Comparison of ENCODE assay signal across 8 cellular contexts in genomic region chr10:73246322-73246782, GRCh38. TPM values are rescaled to one million over a fixed set of nuclear protein-coding genes. Genes with fewer than 3 reads are reported as not detected.
DNase-seq lines count a peak whose midpoint lies in the region; ATAC-seq and TF ChIP-seq lines count a peak whose summit lies in the region.

No MANE protein-coding gene starts in this region.

- H4K12ac ChIP-seq in trophoblast cell (ENCODE audit: low read depth, low read length) = peak overlapping the region; percentile 95

- H2BK12ac ChIP-seq in trophoblast cell (ENCODE audit: low read length) = no peak overlapping the region

- H4K91ac ChIP-seq in trophoblast cell (ENCODE audit: low read depth, low read length) = peak overlapping the region; percentile 87

- no peak overlapping the region for H3K18ac ChIP-seq in trophoblast cell (ENCODE audit: low read length)

- H3K4me2 ChIP-seq in trophoblast cell (ENCODE audit: low read length) = peak overlapping the region; percentile 51

- H3K4me3 ChIP-seq in GM12864 (ENCODE audit: low read depth, low read length) (peak overlapping the region; percentile 70), Peyer's patch (peak overlapping the region; percentile 66 to 90 (median 82)), esophagus muscularis mucosa (peak overlapping the region; percentile 76 to 90 (median 82)), trophoblast cell (ENCODE audit: low read depth, low read length) (peak overlapping the region; percentile 89)

- H3K36me3 ChIP-seq in Peyer's patch (peaks cover 0 to 51% (median 0%) of the 10 kb centered on the region in 3 donors), esophagus muscularis mucosa (peaks cover 21 to 59% (median 45%) of the 10 kb centered on the region in 4 donors), trophoblast cell (ENCODE audit: control insufficient read depth in 1 of 2, insufficient read depth in 2 of 2, low read length in 2 of 2) (peaks cover 12 to 26% of the 10 kb centered on the region in 2 experiments)

- no peak overlapping the region for H3K4ac ChIP-seq in trophoblast cell (ENCODE audit: low read depth, low read length)

- H3K27ac ChIP-seq in Peyer's patch (peak overlapping the region; percentile 82 to 93 (median 88)), esophagus muscularis mucosa (replicated peaks in 1 of 4) (peak overlapping the region; percentile 80 to 88 (median 84)), trophoblast cell (ENCODE audit: low read depth, low read length) (peak overlapping the region; percentile 97)

- H3K27me3 ChIP-seq in Peyer's patch = no peaks in the 10 kb centered on the region
- no peaks in the 10 kb centered on the region for H3K27me3 ChIP-seq in esophagus muscularis mucosa
- H3K27me3 ChIP-seq in trophoblast cell (ENCODE audit: insufficient read depth, low read length) = no peaks in the 10 kb centered on the region

- peak overlapping the region; percentile 66 for H2AFZ ChIP-seq in trophoblast cell (ENCODE audit: insufficient read depth, low read length, poor library complexity)

- TF ChIP-seq EP300 in esophagus muscularis mucosa (IDR thresholded peaks at IDR 0.05) = no peak

- no peak overlapping the region for H2BK5ac ChIP-seq in trophoblast cell (ENCODE audit: low read depth, low read length, poor library complexity)

- peak overlapping the region; percentile 90 for H3K9ac ChIP-seq in trophoblast cell (ENCODE audit: low read length)

- H3K79me1 ChIP-seq in trophoblast cell (ENCODE audit: low read length) = peaks cover 5% of the 10 kb centered on the region

- H3K79me2 ChIP-seq in trophoblast cell (ENCODE audit: control insufficient read depth, insufficient read depth, low read length, poor library complexity) = peaks cover 4% of the 10 kb centered on the region

- no peaks in the 10 kb centered on the region for H3K9me3 ChIP-seq in Peyer's patch
- H3K9me3 ChIP-seq in esophagus muscularis mucosa = no peaks in the 10 kb centered on the region
- H3K9me3 ChIP-seq in trophoblast cell (ENCODE audit: insufficient read depth, low read depth, low read length) = no peaks in the 10 kb centered on the region

- DNase-seq in GM12864 (ENCODE audit: low read depth) = no peak
- DNase-seq in Peyer's patch = no peak
- DNase-seq in esophagus muscularis mucosa (ENCODE audit: extremely low spot score) = no peak
- no peak for DNase-seq in trophoblast cell
- DNase-seq in GM03348 (ENCODE audit: low spot score) = no peak
- no peak for DNase-seq in dedifferentiated amniotic fluid mesenchymal stem cell (ENCODE audit: extremely low spot score)

- no peak for TF ChIP-seq CTCF in GM12864 (IDR thresholded peaks at IDR 0.05; ENCODE audit: low read depth, low read length, missing control alignments)
- TF ChIP-seq CTCF in Peyer's patch (IDR thresholded peaks at IDR 0.05) = no peak
- TF ChIP-seq CTCF in esophagus muscularis mucosa (IDR thresholded peaks at IDR 0.05) = no peak

- H3K14ac ChIP-seq in trophoblast cell (ENCODE audit: low read length) = peak overlapping the region; percentile 43

- peaks cover 0 to 32% (median 9%) of the 10 kb centered on the region in 4 donors for H3K4me1 ChIP-seq in Peyer's patch
- H3K4me1 ChIP-seq in esophagus muscularis mucosa = peaks cover 23 to 44% (median 37%) of the 10 kb centered on the region in 4 donors
- H3K4me1 ChIP-seq in trophoblast cell (ENCODE audit: control insufficient read depth in 1 of 2, insufficient read depth in 2 of 2, low read length in 2 of 2) = peaks cover 2 to 3% of the 10 kb centered on the region in 2 experiments

- TF ChIP-seq POLR2A in Peyer's patch (IDR thresholded peaks at IDR 0.05) (peak in 1 of 2 donors; percentile 41), esophagus muscularis mucosa (IDR thresholded peaks at IDR 0.05; ENCODE audit: low read depth) (no peak)

- no peak overlapping the region for H2BK120ac ChIP-seq in trophoblast cell (ENCODE audit: insufficient read depth, low read length, poor library complexity)

- H2AK5ac ChIP-seq in trophoblast cell (ENCODE audit: low read length) = no peak overlapping the region

- ATAC-seq in HG02571 (IDR thresholded peaks at IDR 0.05; ENCODE audit: unreplicated experiment) = no peak
- ATAC-seq in activated CD4-positive, CD25-positive, alpha-beta regulatory T cell treated with anti-CD3 and anti-CD28 coated beads, Interleukin-2, amount 50 U/mL, for 24 hours = no peak

- intact Hi-C loops in esophagus muscularis mucosa (cut with DNase I) = no loop called here

- peak overlapping the region; percentile 94 for H4K8ac ChIP-seq in trophoblast cell (ENCODE audit: low read depth, low read length)

- H3K23ac ChIP-seq in trophoblast cell (ENCODE audit: low read length) = no peak overlapping the region

- WGBS in esophagus muscularis mucosa = 3% methylated on average over 13 of the region's 13 CpGs
- WGBS in trophoblast cell (ENCODE audit: extremely low coverage, insufficient coverage, insufficient read length) = no CpG with 5 or more reads among the region's 13 CpGs

RNA-seq across cellular contexts. Expression of gene DNAJC9, which starts 0.7 kb away (rescaled TPM):
- 10 to 100 TPM; 13.8 to 47.0 (median 17.0) TPM for total RNA-seq in Peyer's patch
- 10 to 100 TPM in 3 of 4 donors, 1 to 10 TPM in 1; 9.3 to 13.6 (median 11.1) TPM for total RNA-seq in esophagus muscularis mucosa
- polyA plus RNA-seq in trophoblast cell (2013) = 25.3 and 26.2 TPM in 2 replicates

RNA-seq across cellular contexts. Expression of gene MRPS16, which starts 6.1 kb away (rescaled TPM):
- total RNA-seq in Peyer's patch (10 to 100 TPM; 39.8 to 69.3 (median 40.1) TPM), esophagus muscularis mucosa (10 to 100 TPM; 34.5 to 46.1 (median 38.0) TPM)
- polyA plus RNA-seq in trophoblast cell (2013) = 46.1 TPM in 2 replicates
